ENCODE assay signal across 1 cellular context in the genomic region with DNA sequence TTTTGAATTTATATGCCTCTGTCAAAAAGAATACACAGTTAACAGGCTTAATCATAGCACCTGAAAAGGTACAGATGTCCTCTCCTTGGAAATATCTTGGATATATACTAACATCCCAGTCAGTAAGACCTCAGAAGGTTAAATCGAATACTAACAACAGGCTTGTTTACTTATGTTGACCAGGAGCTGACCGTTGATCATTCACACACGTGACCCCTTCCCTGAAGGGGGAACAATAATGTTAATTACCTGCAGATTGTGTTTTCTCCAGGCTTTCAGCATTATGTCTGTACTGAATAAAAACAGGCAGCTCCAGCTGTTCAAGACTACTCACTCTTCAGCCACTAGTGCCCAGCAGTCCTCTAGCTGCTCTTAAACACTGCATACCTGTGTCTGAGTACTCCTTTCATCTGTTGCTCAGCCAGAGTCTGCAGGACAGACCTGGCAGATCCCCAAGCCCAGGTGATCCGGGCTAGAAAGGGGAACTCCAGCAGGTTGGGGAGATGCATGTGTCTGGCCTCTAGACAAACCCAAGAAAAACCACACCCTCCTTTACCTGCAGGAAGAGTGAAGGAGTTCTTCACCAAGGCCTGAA.
A peak's percentile ranks its signal among the peaks of the same experiment; 100 is the strongest.
TF ChIP-seq lines count a peak whose summit lies in the region.

No MANE protein-coding gene starts in this region.

TF ChIP-seq in HepG2, 621 proteins besides CTCF, POLR2A, EP300 and RAD21 (continued from another document):
- TF ChIP-seq, protein P1, sequence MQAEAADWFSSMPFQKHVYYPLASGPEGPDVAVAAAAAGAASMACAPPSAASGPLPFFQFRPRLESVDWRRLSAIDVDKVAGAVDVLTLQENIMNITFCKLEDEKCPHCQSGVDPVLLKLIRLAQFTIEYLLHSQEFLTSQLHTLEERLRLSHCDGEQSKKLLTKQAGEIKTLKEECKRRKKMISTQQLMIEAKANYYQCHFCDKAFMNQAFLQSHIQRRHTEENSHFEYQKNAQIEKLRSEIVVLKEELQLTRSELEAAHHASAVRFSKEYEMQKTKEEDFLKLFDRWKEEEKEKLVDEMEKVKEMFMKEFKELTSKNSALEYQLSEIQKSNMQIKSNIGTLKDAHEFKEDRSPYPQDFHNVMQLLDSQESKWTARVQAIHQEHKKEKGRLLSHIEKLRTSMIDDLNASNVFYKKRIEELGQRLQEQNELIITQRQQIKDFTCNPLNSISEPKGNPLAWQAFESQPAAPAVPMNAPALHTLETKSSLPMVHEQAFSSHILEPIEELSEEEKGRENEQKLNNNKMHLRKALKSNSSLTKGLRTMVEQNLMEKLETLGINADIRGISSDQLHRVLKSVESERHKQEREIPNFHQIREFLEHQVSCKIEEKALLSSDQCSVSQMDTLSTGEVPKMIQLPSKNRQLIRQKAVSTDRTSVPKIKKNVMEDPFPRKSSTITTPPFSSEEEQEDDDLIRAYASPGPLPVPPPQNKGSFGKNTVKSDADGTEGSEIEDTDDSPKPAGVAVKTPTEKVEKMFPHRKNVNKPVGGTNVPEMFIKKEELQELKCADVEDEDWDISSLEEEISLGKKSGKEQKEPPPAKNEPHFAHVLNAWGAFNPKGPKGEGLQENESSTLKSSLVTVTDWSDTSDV (CRISPR knock-in tag; IDR thresholded peaks at IDR 0.05), result no peak
- TF ChIP-seq USF2 (IDR thresholded peaks at IDR 0.05; ENCODE audit: low read depth, low read length), result peak; percentile 55
- no peak for TF ChIP-seq USF2 (CRISPR knock-in tag; IDR thresholded peaks at IDR 0.05; ENCODE audit: borderline replicate concordance)
- no peak for TF ChIP-seq SP4 (CRISPR knock-in tag; IDR thresholded peaks at IDR 0.05)
- 0 out of 2 replicates have a peak, but pooled peaks have one; percentile 16 for TF ChIP-seq BHLHE40 (IDR thresholded peaks at IDR 0.05; ENCODE audit: low read length)
